Comparison of ENCODE assay signal across 21 cellular contexts in the genomic region with DNA sequence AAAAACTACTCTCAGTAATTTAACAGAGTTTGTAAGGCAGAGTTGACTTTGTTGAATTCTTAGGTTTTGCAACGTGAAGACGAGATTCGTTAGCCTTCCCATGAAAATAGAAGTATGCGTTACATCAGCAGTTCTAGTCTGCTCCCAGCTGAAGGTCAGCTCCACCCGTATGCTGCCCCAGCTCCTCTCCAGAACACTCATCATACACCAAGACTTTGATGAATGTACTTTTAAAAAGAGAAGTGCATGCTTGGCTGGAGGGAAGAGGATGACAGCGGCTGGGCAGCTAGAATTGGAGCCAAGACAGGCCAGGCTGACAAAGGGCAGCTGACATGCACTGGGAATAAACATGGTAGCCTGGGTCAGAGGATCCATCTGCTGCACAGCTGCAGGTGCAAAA.
"Had no signal": no experiment of that assay in that cellular context is flagged by ENCODE, and none has a peak within 500 bp of the region (broad histone marks: within the 10 kb centered on the region; RNA-seq: fewer than 3 reads in every experiment).

No MANE protein-coding gene starts in this region.

- H3K36me3 Mint-ChIP-seq: naive B cell had no signal

- DNase-seq: dermis blood vessel endothelial cell; dorsolateral prefrontal cortex; effector CD4-positive, alpha-beta T cell; effector memory CD4-positive, alpha-beta T cell; esophagus squamous epithelium; foreskin fibroblast; foreskin melanocyte; gastrocnemius medialis; glutamatergic neuron; head of caudate nucleus; heart right ventricle; hippocampal formation; left cardiac atrium; left lung; left ventricle myocardium superior; lower lobe of right lung; mesenchymal stem cell; mucosa of descending colon; naive B cell had no signal

- H3K4me3 ChIP-seq: coronary artery, dorsolateral prefrontal cortex, esophagus squamous epithelium, gastrocnemius medialis, heart right ventricle, left lung, lower lobe of right lung, mucosa of descending colon had no signal

- H3K4me1 Mint-ChIP-seq: naive B cell had no signal

- H3K27me3 ChIP-seq: dorsolateral prefrontal cortex, esophagus squamous epithelium, gastrocnemius medialis, left lung had no signal

- H3K27ac ChIP-seq: coronary artery, dorsolateral prefrontal cortex, esophagus squamous epithelium, gastrocnemius medialis, heart right ventricle, left lung, lower lobe of right lung had no signal

- H3K27ac Mint-ChIP-seq: mesothelial cell of epicardium, naive B cell had no signal

- H3K4me1 ChIP-seq: esophagus squamous epithelium, gastrocnemius medialis, left lung, lower lobe of right lung had no signal

- H3K4me3 Mint-ChIP-seq: mesothelial cell of epicardium, naive B cell had no signal

- H3K36me3 ChIP-seq: esophagus squamous epithelium, gastrocnemius medialis, heart right ventricle, left lung, lower lobe of right lung had no signal

- H3K9me3 ChIP-seq: esophagus squamous epithelium, gastrocnemius medialis, heart right ventricle, lower lobe of right lung, mucosa of descending colon had no signal

- ATAC-seq: gastrocnemius medialis, heart right ventricle, left cardiac atrium, left lung, left ventricle myocardium superior, lower lobe of right lung, mucosa of descending colon had no signal

- H3K27me3 Mint-ChIP-seq: naive B cell had no signal
